In the genomic region with DNA sequence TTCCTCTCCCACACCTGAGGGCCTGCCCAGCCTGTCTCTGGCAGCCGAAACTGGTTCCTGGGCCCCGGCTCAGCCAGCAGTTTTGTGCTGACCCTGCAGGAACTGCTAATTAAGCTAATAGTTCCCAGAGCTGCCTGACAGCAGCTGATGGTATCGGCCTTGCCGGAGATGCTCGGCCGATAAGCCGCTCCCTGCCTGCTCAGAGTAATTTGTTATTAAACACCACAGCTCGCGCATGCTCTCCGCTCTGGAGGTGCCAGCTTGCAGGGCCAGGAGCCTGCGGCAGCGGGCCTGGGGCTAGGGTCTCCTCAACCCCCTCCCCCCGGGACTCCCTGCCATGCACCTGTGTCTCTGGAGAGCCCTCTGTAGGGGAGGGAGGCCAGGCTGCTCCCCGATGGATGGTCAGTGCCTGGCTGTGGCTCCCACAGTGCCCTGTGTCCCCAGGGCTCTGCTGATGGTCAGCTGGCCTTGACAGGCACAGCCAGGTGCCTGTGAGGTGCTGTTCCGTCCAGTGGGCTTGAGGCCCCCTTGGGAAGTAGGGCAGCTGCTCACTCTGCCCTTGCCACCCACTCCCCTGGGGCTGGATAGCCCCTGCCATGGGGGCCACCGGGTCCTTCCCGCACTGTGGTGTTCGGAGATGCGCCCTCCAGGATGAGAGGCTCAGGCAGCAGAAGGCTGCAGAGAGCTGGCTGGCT, we compare ENCODE assay signal across 13 cellular contexts. TPM values are rescaled to one million over a fixed set of nuclear protein-coding genes. Genes with fewer than 3 reads are reported as not detected.
A peak's percentile ranks its signal among the peaks of the same experiment; 100 is the strongest.
DNase-seq lines count a peak whose midpoint lies in the region; ATAC-seq and TF ChIP-seq lines count a peak whose summit lies in the region.
"Had no signal": no experiment of that assay in that cellular context is flagged by ENCODE, and none has a peak within 500 bp of the region (broad histone marks: within the 10 kb centered on the region; RNA-seq: fewer than 3 reads in every experiment).

No MANE protein-coding gene starts in this region.

- BruUV-seq in A673 (replicated peaks; lab: Mats Ljungman, UMichigan): no TSS peak

- no peaks in the 10 kb centered on the region for H3K36me3 ChIP-seq in A673 (ENCODE audit: insufficient read depth, low read length, poor library complexity, severe bottlenecking)
- H3K36me3 ChIP-seq in KMS-11 (ENCODE audit: insufficient read depth): no peaks in the 10 kb centered on the region

- H3K9ac ChIP-seq in KMS-11: peak overlapping the region; percentile 54; the same call in 1 of the 2 replicates

- H4K20me1 ChIP-seq in KMS-11 (ENCODE audit: insufficient read depth): no peaks in the 10 kb centered on the region

- in situ Hi-C loops in GM13976 (cut with MboI; ENCODE audit: low sequenced_read_pairs, unreplicated experiment): no loop called here

- peak overlapping the region; percentile 95 for H3K4me2 ChIP-seq in KMS-11

- H3K27ac ChIP-seq in A673 (ENCODE audit: low read depth, low read length, poor library complexity, severe bottlenecking): peak overlapping the region; percentile 86
- H3K27ac ChIP-seq in KMS-11: peak overlapping the region; percentile 59

- H3K36me3 Mint-ChIP-seq in WTC11 (no peaks in the 10 kb centered on the region), mesothelial cell of epicardium (no peaks in the 10 kb centered on the region)

- no peak overlapping the region for H2AFZ ChIP-seq in KMS-11 (ENCODE audit: low read depth)

- H3K9me3 Mint-ChIP-seq in WTC11 (no peaks in the 10 kb centered on the region), mesothelial cell of epicardium (no peaks in the 10 kb centered on the region)

- CTCF ChIA-PET in A673 (lab: Charles Lee) (interaction anchor here (0.5 kb wide), 2 partner anchors 13 to 50 kb away, joined by 3 to 4 read pairs; no protein-coding TSS in a partner anchor), WTC11 (lab: Charles Lee) (interaction anchor here (0.9 kb wide), 1 partner anchor 75 kb away, joined by 3 read pairs; no protein-coding TSS in a partner anchor)

- H3K27me3 Mint-ChIP-seq in WTC11 (ENCODE audit: low read depth) (no peaks in the 10 kb centered on the region), mesothelial cell of epicardium (ENCODE audit: low read depth) (no peaks in the 10 kb centered on the region)

- H3K27ac Mint-ChIP-seq in WTC11 (0 out of 2 replicates have a peak overlapping the region, but pooled peaks have one; percentile 69), mesothelial cell of epicardium (peak overlapping the region; percentile 2)

- TF ChIP-seq CTCF in A673 (conservative IDR thresholded peaks at IDR 0.05; ENCODE audit: low read depth, low read length) (no peak), KMS-11 (conservative IDR thresholded peaks at IDR 0.05; ENCODE audit: low read depth, low read length) (no peak), WTC11 (IDR thresholded peaks at IDR 0.05) (no peak), mesothelial cell of epicardium (IDR thresholded peaks at IDR 0.05; ENCODE audit: unreplicated experiment) (no peak), GM13976 (IDR thresholded peaks at IDR 0.05; ENCODE audit: borderline replicate concordance, control extremely low read depth, extremely low read depth, insufficient read depth, missing control alignments) (no peak)

- H3K27me3 ChIP-seq in A673 (replicated peaks; ENCODE audit: insufficient read depth, low read depth, low read length, poor library complexity) (no peaks in the 10 kb centered on the region), KMS-11 (ENCODE audit: insufficient read depth, low read depth) (no peaks in the 10 kb centered on the region)

- H3K4me1 ChIP-seq in A673 (ENCODE audit: insufficient read depth, low read length, poor library complexity, severe bottlenecking) (peaks cover 53% of the 10 kb centered on the region), KMS-11 (ENCODE audit: low read depth, poor library complexity, severe bottlenecking) (peaks cover 42% of the 10 kb centered on the region)

- no peak overlapping the region for H3K4me3 Mint-ChIP-seq in WTC11
- H3K4me3 Mint-ChIP-seq in mesothelial cell of epicardium: no peak overlapping the region

- POLR2A ChIA-PET in A673 (lab: Charles Lee; ENCODE audit: low non-redundant PET): no interaction called here
- POLR2A ChIA-PET in WTC11 (lab: Charles Lee): no interaction called here

- H3K4me1 Mint-ChIP-seq in WTC11 (peaks cover 3% of the 10 kb centered on the region), mesothelial cell of epicardium (peaks cover 44% of the 10 kb centered on the region)

- intact Hi-C loops in A673 (cut with micrococcal nuclease; ENCODE audit: unreplicated experiment): loop anchor here (5.0 kb wide), 1 partner anchor 39 kb away; no protein-coding TSS in a partner anchor

- H3K79me2 ChIP-seq in KMS-11 (ENCODE audit: insufficient read depth, low read depth): peaks cover 6% of the 10 kb centered on the region; the same call in 1 of the 2 replicates

- H3K4me3 ChIP-seq in A673 (ENCODE audit: low read depth, low read length, poor library complexity, severe bottlenecking) (no peak overlapping the region), KMS-11 (IDR thresholded peaks at IDR 0.05; ENCODE audit: insufficient read depth, low read depth, low read length) (no peak overlapping the region)
- H3K4me3 ChIP-seq: lung had no signal

- peak; percentile 86 for DNase-seq in A673 (ENCODE audit: low spot score)
- no peak for DNase-seq in WTC11 (ENCODE audit: low spot score)
- no peak for DNase-seq in mesothelial cell of epicardium (ENCODE audit: low spot score in 2 of 2, unreplicated experiment in 2 of 2)
- no peak for DNase-seq in GM13976 (ENCODE audit: low spot score)
- DNase-seq in NCI-H2107 (lab: John Stamatoyannopoulos, UW): no peak
- DNase-seq: effector CD4-positive, alpha-beta T cell; head of caudate nucleus; NCI-H1048; OCI-M1 had no signal

- H3K9me3 ChIP-seq in A673 (ENCODE audit: low read depth, low read length, poor library complexity, severe bottlenecking): no peaks in the 10 kb centered on the region

- ATAC-seq in WTC11: no peak
- ATAC-seq in GM21786 (IDR thresholded peaks at IDR 0.05; ENCODE audit: unreplicated experiment): no peak
- ATAC-seq in GM21360 (IDR thresholded peaks at IDR 0.05; ENCODE audit: unreplicated experiment): no peak

TF ChIP-seq in WTC11, 78 proteins besides CTCF, POLR2A, EP300 and RAD21 (continues in another document):
- TF ChIP-seq IRF1 (CRISPR knock-in tag; IDR thresholded peaks at IDR 0.05) (no peak), MAX (CRISPR knock-in tag; IDR thresholded peaks at IDR 0.05) (no peak), NR3C1 (CRISPR knock-in tag; conservative IDR thresholded peaks at IDR 0.05; ENCODE audit: low read depth) (no peak), RORB (CRISPR knock-in tag; IDR thresholded peaks at IDR 0.05) (no peak), CREM (CRISPR knock-in tag; IDR thresholded peaks at IDR 0.05) (no peak), ZNF425 (CRISPR knock-in tag; conservative IDR thresholded peaks at IDR 0.05) (no peak)
- TF ChIP-seq, protein P1, sequence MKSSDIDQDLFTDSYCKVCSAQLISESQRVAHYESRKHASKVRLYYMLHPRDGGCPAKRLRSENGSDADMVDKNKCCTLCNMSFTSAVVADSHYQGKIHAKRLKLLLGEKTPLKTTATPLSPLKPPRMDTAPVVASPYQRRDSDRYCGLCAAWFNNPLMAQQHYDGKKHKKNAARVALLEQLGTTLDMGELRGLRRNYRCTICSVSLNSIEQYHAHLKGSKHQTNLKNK (CRISPR knock-in tag; IDR thresholded peaks at IDR 0.05): no peak
- TF ChIP-seq, protein P2, sequence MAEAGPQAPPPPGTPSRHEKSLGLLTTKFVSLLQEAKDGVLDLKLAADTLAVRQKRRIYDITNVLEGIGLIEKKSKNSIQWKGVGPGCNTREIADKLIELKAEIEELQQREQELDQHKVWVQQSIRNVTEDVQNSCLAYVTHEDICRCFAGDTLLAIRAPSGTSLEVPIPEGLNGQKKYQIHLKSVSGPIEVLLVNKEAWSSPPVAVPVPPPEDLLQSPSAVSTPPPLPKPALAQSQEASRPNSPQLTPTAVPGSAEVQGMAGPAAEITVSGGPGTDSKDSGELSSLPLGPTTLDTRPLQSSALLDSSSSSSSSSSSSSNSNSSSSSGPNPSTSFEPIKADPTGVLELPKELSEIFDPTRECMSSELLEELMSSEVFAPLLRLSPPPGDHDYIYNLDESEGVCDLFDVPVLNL (CRISPR knock-in tag; IDR thresholded peaks at IDR 0.05; ENCODE audit: borderline replicate concordance, low read depth): no peak
- TF ChIP-seq, protein P3, sequence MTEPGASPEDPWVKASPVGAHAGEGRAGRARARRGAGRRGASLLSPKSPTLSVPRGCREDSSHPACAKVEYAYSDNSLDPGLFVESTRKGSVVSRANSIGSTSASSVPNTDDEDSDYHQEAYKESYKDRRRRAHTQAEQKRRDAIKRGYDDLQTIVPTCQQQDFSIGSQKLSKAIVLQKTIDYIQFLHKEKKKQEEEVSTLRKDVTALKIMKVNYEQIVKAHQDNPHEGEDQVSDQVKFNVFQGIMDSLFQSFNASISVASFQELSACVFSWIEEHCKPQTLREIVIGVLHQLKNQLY (CRISPR knock-in tag; IDR thresholded peaks at IDR 0.05): no peak

RNA-seq across cellular contexts. Expression of gene RXRA, which starts 41.7 kb away (rescaled TPM):
- total RNA-seq in A673 (2021) (50.7 and 54.1 TPM in 2 replicates), WTC11 (2021) (24.9 to 27.5 TPM (median 25.0 TPM) in 3 replicates), mesothelial cell of epicardium (43.7 to 46.0 TPM (median 45.0 TPM) in 3 replicates)
